Comparison of ENCODE assay signal across 17 cellular contexts in the genomic region with DNA sequence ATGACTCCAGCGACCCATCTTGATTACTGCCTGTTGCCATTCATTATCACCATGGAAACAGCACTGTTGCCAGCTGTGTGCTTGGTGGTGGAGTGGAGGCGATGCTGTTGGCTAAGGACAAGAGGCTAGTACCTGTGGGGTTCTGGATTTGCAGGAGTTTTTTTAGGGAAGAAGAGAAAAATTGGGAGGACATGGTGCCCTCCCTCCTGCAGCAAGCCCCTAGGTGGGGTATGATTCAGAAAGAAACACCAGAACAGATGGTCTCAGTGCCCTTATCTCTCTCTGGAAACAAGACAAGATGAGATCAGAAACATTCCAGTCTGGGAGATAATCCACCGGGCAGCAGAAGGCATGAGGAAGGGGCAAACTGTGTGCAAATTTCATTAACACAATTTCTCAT.
DNase-seq lines count a peak whose midpoint lies in the region; ATAC-seq and TF ChIP-seq lines count a peak whose summit lies in the region.
"Had no signal": no experiment of that assay in that cellular context is flagged by ENCODE, and none has a peak within 500 bp of the region (broad histone marks: within the 10 kb centered on the region; RNA-seq: fewer than 3 reads in every experiment).

No MANE protein-coding gene starts in this region.

- peak; percentile 72 for DNase-seq in COR-L47 (lab: John Stamatoyannopoulos, UW)
- peak; percentile 33 for DNase-seq in NCI-H1092 (lab: John Stamatoyannopoulos, UW)
- DNase-seq in NCI-H2196 treated with DMSO at 0.1 percent for 48 hours (lab: John Stamatoyannopoulos, UW; ENCODE audit: unreplicated experiment) = peak; percentile 13
- peak; percentile 60 for DNase-seq in SK-N-DZ (ENCODE audit: low spot score)
- no peak for DNase-seq in sciatic nerve (ENCODE audit: low spot score)
- DNase-seq in heart left ventricle = no peak
- no peak for DNase-seq in activated naive CD4-positive, alpha-beta T cell treated with anti-CD3 and anti-CD28 coated beads, Interleukin-2, amount 50 U/mL, for 16 hours
- DNase-seq: activated CD4-positive, alpha-beta T cell treated with anti-CD3 and anti-CD28 coated beads for 48 hours; activated CD8-positive, alpha-beta memory T cell treated with anti-CD3 and anti-CD28 coated beads, Interleukin-2, amount 50 U/mL, for 4 hours; activated effector memory CD4-positive, alpha-beta T cell treated with anti-CD3 and anti-CD28 coated beads, Interleukin-2, amount 50 U/mL, for 16 hours; CD4-positive, alpha-beta T cell; ovary; RPMI8226; stimulated activated CD4-positive, alpha-beta T cell treated with anti-CD3 and anti-CD28 coated beads, Interleukin-4, amount 100 ng/mL, for 24 hours had no signal

- no peak for ATAC-seq in sciatic nerve
- no peak for ATAC-seq in heart left ventricle
- ATAC-seq in GM19452 (IDR thresholded peaks at IDR 0.05; ENCODE audit: unreplicated experiment) = no peak
- ATAC-seq: gastroesophageal sphincter had no signal

- TF ChIP-seq POLR2A in heart left ventricle (IDR thresholded peaks at IDR 0.05) = no peak

- H3K27me3 ChIP-seq in heart left ventricle = peaks cover 0 to 12% (median 0%) of the 10 kb centered on the region in 9 donors
- H3K27me3 ChIP-seq: dorsolateral prefrontal cortex, gastroesophageal sphincter, ovary had no signal

- no peaks in the 10 kb centered on the region for H3K9me3 ChIP-seq in heart left ventricle
- H3K9me3 ChIP-seq: gastroesophageal sphincter, ovary had no signal

- H3K27ac ChIP-seq in heart left ventricle = no peak overlapping the region
- H3K27ac ChIP-seq: dorsolateral prefrontal cortex, gastroesophageal sphincter, ovary had no signal

- no peaks in the 10 kb centered on the region for H3K4me1 ChIP-seq in heart left ventricle
- H3K4me1 ChIP-seq: gastroesophageal sphincter had no signal

- H3K4me3 ChIP-seq in heart left ventricle = no peak overlapping the region
- H3K4me3 ChIP-seq: dorsolateral prefrontal cortex, gastroesophageal sphincter, ovary had no signal

- no peaks in the 10 kb centered on the region for H3K36me3 ChIP-seq in heart left ventricle
- H3K36me3 ChIP-seq: gastroesophageal sphincter, ovary had no signal

- intact Hi-C loops in sciatic nerve (cut with DNase I) (no loop called here), heart left ventricle (cut with DNase I) (no loop called here)

- 16 to 25% (median 20%) methylated on average over 3 of the region's 3 CpGs for WGBS in heart left ventricle, 4 donors

- no peak for TF ChIP-seq CTCF in heart left ventricle (IDR thresholded peaks at IDR 0.05)

Comparison
In these comparisons a context has a peak if more than half of its experiments do, and no peak if none do; other contexts are left out.
1. DNase-seq: peak in COR-L47 (single experiment), NCI-H1092 (single experiment), NCI-H2196 treated with DMSO at 0.1 percent for 48 hours (single experiment) and SK-N-DZ (single experiment); none in sciatic nerve (single experiment), heart left ventricle (0 of 5) and activated naive CD4-positive, alpha-beta T cell treated with anti-CD3 and anti-CD28 coated beads, Interleukin-2, amount 50 U/mL, for 16 hours (single experiment).